Comparison of ENCODE assay signal across 9 cellular contexts in the genomic region with DNA sequence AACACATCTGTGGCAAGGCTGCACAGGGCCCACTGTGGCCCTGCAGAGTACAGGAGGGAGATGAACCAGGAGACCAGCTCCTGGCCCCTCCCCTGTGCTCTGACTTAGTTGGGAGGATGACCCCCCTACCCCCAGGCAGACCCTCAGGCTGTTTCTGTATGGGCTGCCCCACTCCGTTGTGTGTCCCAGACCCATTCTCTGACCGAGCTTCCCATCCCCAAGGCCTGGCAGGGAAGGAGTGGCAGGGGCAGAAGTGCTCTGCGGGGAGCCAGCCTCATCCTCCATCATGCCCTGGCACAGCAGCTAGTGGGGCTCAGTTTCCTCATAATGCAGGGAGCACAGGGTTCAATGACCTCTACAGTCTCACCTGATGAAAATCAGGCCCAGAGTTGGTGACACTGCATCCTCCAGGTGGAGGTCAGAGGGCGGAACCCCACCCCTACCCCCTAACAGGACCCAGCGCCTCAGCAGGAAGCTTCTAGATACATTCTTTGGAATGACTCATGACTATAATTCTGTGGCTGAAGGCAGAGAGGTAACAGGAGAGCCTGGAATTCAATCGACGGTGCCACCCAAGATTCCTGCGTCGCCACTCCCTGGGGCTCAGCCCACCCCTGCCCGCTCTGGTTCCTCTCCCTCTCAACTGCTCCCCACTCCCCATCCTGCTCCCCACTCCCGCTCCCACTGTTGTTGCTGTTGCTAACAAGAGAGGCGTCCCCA. TPM values are rescaled to one million over a fixed set of nuclear protein-coding genes. Genes with fewer than 3 reads are reported as not detected.
DNase-seq lines count a peak whose midpoint lies in the region; ATAC-seq and TF ChIP-seq lines count a peak whose summit lies in the region.
"Had no signal": no experiment of that assay in that cellular context is flagged by ENCODE, and none has a peak within 500 bp of the region (broad histone marks: within the 10 kb centered on the region; RNA-seq: fewer than 3 reads in every experiment).

No MANE protein-coding gene starts in this region.

- H3F3A ChIP-seq in GM23248 (ENCODE audit: insufficient read depth), result peaks cover 29% of the 10 kb centered on the region; the same call in 1 of the 2 replicates

- H4K20me1 ChIP-seq in GM23248 (ENCODE audit: insufficient read depth), result no peaks in the 10 kb centered on the region

- no peaks in the 10 kb centered on the region for H3K27me3 ChIP-seq in GM23248 (replicated peaks; ENCODE audit: insufficient read depth)
- H3K27me3 ChIP-seq in WERI-Rb-1 (ENCODE audit: insufficient read depth, low read depth, severe bottlenecking), result no peaks in the 10 kb centered on the region

- in situ Hi-C loops in GM23248 (cut with MboI), result no loop called here

- ATAC-seq in left ventricle myocardium superior, result peak; percentile 5
- no peak for ATAC-seq in GM18511 (IDR thresholded peaks at IDR 0.05; ENCODE audit: unreplicated experiment)

- TF ChIP-seq CTCF in WERI-Rb-1 (IDR thresholded peaks at IDR 0.05; ENCODE audit: low read depth, low read length), result no peak

- H3K9me3 ChIP-seq in GM23248 (ENCODE audit: low read depth) (no peaks in the 10 kb centered on the region), WERI-Rb-1 (ENCODE audit: severe bottlenecking) (no peaks in the 10 kb centered on the region)

- peak overlapping the region; percentile 18; the same call in 1 of the 2 replicates for H3K9ac ChIP-seq in GM23248

- 81 to 82% methylated on average over 9 to 12 of the region's 12 CpGs for WGBS in GM23248 (ENCODE audit: low coverage in 1 of 2, low lambda C conversion rate in 2 of 2, missing lambda C conversion rate in 2 of 2), 2 experiments

- no peak overlapping the region for H2AFZ ChIP-seq in GM23248

- intact Hi-C loops in left ventricle myocardium superior (cut with micrococcal nuclease), result no loop called here

- H3K4me3 ChIP-seq in GM23248 (no peak overlapping the region), WERI-Rb-1 (ENCODE audit: low read depth, low read length) (no peak overlapping the region)

- peak overlapping the region; percentile 61 for H3K27ac ChIP-seq in GM23248
- peak overlapping the region; percentile 50 for H3K27ac ChIP-seq in WERI-Rb-1

- no peaks in the 10 kb centered on the region for H3K9me2 ChIP-seq in GM23248 (ENCODE audit: insufficient read depth)

- H3K36me3 ChIP-seq in GM23248 (ENCODE audit: low read depth) (peaks cover 5% of the 10 kb centered on the region; the same call in 1 of the 2 replicates), WERI-Rb-1 (no peaks in the 10 kb centered on the region)

- H3K4me1 ChIP-seq in GM23248 (ENCODE audit: insufficient read depth), result peaks cover 24% of the 10 kb centered on the region

- peak overlapping the region; percentile 59 for H3K4me2 ChIP-seq in GM23248 (ENCODE audit: unreplicated experiment)

- peak; percentile 70 for DNase-seq in GM23248
- DNase-seq in WERI-Rb-1, result no peak
- no peak for DNase-seq in left ventricle myocardium superior
- peak; percentile 55 for DNase-seq in renal cortical epithelial cell (ENCODE audit: low read depth)
- no peak for DNase-seq in stimulated activated CD4-positive, alpha-beta T cell treated with anti-CD3 and anti-CD28 coated beads, Interleukin-4, amount 100 ng/mL, for 24 hours
- DNase-seq in AML-193 (lab: John Stamatoyannopoulos, UW), result no peak
- no peak for DNase-seq in retina
- DNase-seq: activated CD4-positive, alpha-beta T cell treated with anti-CD3 and anti-CD28 coated beads, Interleukin-2, amount 10 ng/mL, durations not matched to agents 24 days and 14 days had no signal

- H3K79me2 ChIP-seq in GM23248 (ENCODE audit: insufficient read depth), result peaks cover 98% of the 10 kb centered on the region

RNA-seq across cellular contexts. Expression of a gene that starts 18.2 kb away (rescaled TPM):
- total RNA-seq in GM23248 (2014; rRNA removed; shearing (Covaris generic)), result 42.7 and 50.1 TPM in 2 replicates
- 32.8 and 33.6 TPM in 2 replicates for polyA plus RNA-seq in GM23248 (2016; fragmentation: Nextera tagmentation; extraction: Ambion mirVana)
- total RNA-seq in left ventricle myocardium superior (61.2 TPM), renal cortical epithelial cell (0.65 and 1.9 TPM in 2 replicates)

Comparison
In these comparisons a context has a peak if more than half of its experiments do, and no peak if none do; other contexts are left out.
1. DNase-seq: peak in GM23248 (single experiment) and renal cortical epithelial cell (single experiment); none in WERI-Rb-1 (single experiment), left ventricle myocardium superior (single experiment), stimulated activated CD4-positive, alpha-beta T cell treated with anti-CD3 and anti-CD28 coated beads, Interleukin-4, amount 100 ng/mL, for 24 hours (single experiment), AML-193 (0 of 2) and retina (single experiment).
2. RNA of a gene that starts 18.2 kb away (total RNA-seq): 61.2 TPM in left ventricle myocardium superior (single experiment) and 42.7 to 50.1 TPM in GM23248; 0.65 to 1.9 TPM in renal cortical epithelial cell; every median in the first group is over 10 times any median in the second.